ENCODE assay signal across 15 cellular contexts in the genomic region with DNA sequence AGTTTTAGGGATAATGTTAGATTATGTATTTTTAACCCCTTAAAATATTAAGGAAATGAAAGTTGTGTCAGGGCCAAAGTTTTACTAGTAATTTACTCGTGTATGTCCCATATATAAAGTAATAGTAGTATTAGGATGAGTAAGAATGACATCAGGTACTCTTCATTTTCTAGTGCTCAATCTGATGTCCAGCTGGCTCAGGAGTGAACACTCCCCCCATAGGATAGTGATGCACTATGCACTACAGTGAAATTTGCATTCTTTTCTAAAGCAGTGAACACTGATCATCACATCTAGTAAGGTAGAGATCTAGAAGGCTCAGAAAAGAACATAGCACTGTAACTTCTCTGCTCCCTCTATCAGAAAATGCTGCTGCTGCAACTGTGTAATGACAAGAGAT.
"Had no signal": no experiment of that assay in that cellular context is flagged by ENCODE, and none has a peak within 500 bp of the region (broad histone marks: within the 10 kb centered on the region; RNA-seq: fewer than 3 reads in every experiment).

No MANE protein-coding gene starts in this region.

- H3K27ac ChIP-seq: neural progenitor cell had no signal

- ATAC-seq: activated CD8-positive, alpha-beta memory T cell treated with anti-CD3 and anti-CD28 coated beads, Interleukin-2, amount 10 ng/mL, durations not matched to agents 7 days and 5 days; effector memory CD8-positive, alpha-beta T cell; naive thymus-derived CD4-positive, alpha-beta T cell had no signal

- H3K4me1 ChIP-seq: neural progenitor cell had no signal

- H3K36me3 ChIP-seq: neural progenitor cell had no signal

- H3K4me3 ChIP-seq: neural progenitor cell had no signal

- H3K27me3 ChIP-seq: neural progenitor cell had no signal

- DNase-seq: activated CD4-positive, alpha-beta memory T cell treated with anti-CD3 and anti-CD28 coated beads, Interleukin-2, amount 10 ng/mL, durations not matched to agents 7 days and 5 days; activated CD4-positive, alpha-beta T cell treated with anti-CD3 and anti-CD28 coated beads for 48 hours; activated CD4-positive, CD25-positive, alpha-beta regulatory T cell; activated CD8-positive, alpha-beta memory T cell treated with anti-CD3 and anti-CD28 coated beads, Interleukin-2, amount 10 ng/mL, durations not matched to agents 7 days and 5 days; activated naive CD4-positive, alpha-beta T cell; activated naive CD8-positive, alpha-beta T cell treated with anti-CD3 and anti-CD28 coated beads for 36 hours; amniotic stem cell; dermis blood vessel endothelial cell; effector memory CD8-positive, alpha-beta T cell; mesenchymal stem cell; naive thymus-derived CD4-positive, alpha-beta T cell; stimulated activated CD4-positive, alpha-beta T cell treated with anti-CD3 and anti-CD28 coated beads, Interleukin-2, amount 100 ng/mL, for 24 hours; stimulated activated naive CD4-positive, alpha-beta T cell treated with Interleukin-2 at 50 U/mL for 16 hours; substantia nigra had no signal
